8 cellular contexts compared by ENCODE assay signal in the genomic region with DNA sequence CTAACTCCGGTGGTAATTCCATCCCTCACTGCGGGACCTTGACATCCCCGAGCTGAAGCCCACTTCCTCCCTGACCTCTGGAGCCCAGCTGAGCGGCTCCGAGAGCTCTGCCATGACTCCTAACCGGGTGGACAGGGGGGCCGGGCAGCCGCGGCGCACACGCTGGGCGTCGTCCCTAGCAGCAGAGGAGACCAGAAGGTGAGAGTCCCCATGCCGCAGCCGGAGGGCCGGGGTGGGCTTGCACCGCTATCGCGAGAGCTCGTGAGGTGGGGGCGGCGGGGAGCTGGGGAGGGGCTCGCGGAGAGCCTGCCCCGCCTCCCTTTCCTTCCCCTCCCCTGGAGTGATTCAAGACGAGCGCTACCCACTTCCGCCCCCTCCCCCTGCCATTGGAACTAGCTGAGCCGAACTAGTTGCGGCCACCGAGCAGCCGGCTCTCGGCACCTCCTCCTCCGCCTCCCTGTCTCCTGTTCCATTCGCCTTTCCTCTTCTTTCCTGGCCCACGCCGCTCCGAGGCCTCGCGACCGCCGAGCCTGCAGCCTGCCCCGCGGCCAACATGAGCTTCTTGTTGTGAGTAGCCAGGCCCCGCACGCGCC. TPM values are rescaled to one million over a fixed set of nuclear protein-coding genes. Genes with fewer than 3 reads are reported as not detected.
A peak's percentile ranks its signal among the peaks of the same experiment; 100 is the strongest.
DNase-seq lines count a peak whose midpoint lies in the region; ATAC-seq and TF ChIP-seq lines count a peak whose summit lies in the region.

A gene (plus strand): TSS at position 386 of the 593 bp plus-strand sequence. CDS start 168 bp downstream, at position 554.

- H3K4me1 Mint-ChIP-seq in neural progenitor cell, result peaks cover 13% of the 10 kb centered on the region

- H3K36me3 Mint-ChIP-seq in neural progenitor cell, result peaks cover 23% of the 10 kb centered on the region

- peaks cover 3% of the 10 kb centered on the region for H3K9me3 Mint-ChIP-seq in neural progenitor cell

- H3K27me3 Mint-ChIP-seq in neural progenitor cell (ENCODE audit: insufficient read depth, low read depth), result peaks cover 2% of the 10 kb centered on the region

- H3K79me2 ChIP-seq in neural progenitor cell (ENCODE audit: low read depth), result peaks cover 45% of the 10 kb centered on the region

- H3K9me3 ChIP-seq in neural progenitor cell (ENCODE audit: low read depth), result no peaks in the 10 kb centered on the region

- H3K27ac ChIP-seq in neural progenitor cell, result peak within 1 kb of the TSS; percentile 72

- peak within 1 kb of the TSS; percentile 60 to 94 for H3K4me3 ChIP-seq in foreskin fibroblast (ENCODE audit: low read depth in 1 of 2, low read length in 2 of 2)
- peak within 1 kb of the TSS; percentile 89 for H3K4me3 ChIP-seq in neural progenitor cell

- peak; percentile 94 for ATAC-seq in GM21825 (IDR thresholded peaks at IDR 0.05; ENCODE audit: unreplicated experiment)

- peak within 1 kb of the TSS; percentile 99 for H3K27ac Mint-ChIP-seq in neural progenitor cell

- peak within 1 kb of the TSS; percentile 93 for H2AFZ ChIP-seq in neural progenitor cell (replicated peaks)

- peaks cover 5% of the 10 kb centered on the region for H3F3A ChIP-seq in neural progenitor cell (ENCODE audit: low read depth)

- peak within 1 kb of the TSS; percentile 84 for H3K9ac ChIP-seq in neural progenitor cell

- H4K20me1 ChIP-seq in neural progenitor cell (ENCODE audit: low read depth), result peaks cover 14% of the 10 kb centered on the region

- peak; percentile 9 for TF ChIP-seq CTCF in foreskin fibroblast (IDR thresholded peaks at IDR 0.05; ENCODE audit: low read depth, low read length)
- peak; percentile 48 for TF ChIP-seq CTCF in neural progenitor cell (IDR thresholded peaks at IDR 0.05)

- peak within 1 kb of the TSS; percentile 91 for H3K4me2 ChIP-seq in neural progenitor cell

- peaks cover 9% of the 10 kb centered on the region for H3K4me1 ChIP-seq in neural progenitor cell

- DNase-seq in ELF-1 (ENCODE audit: low read depth, low spot score) (peak; percentile 94), Kasumi-1 (lab: John Stamatoyannopoulos, UW) (peak; percentile 89 to 92), SHP77 treated with DMSO at 0.1 percent for 48 hours (lab: John Stamatoyannopoulos, UW) (peak; percentile 82), activated gamma-delta T cell (lab: John Stamatoyannopoulos, UW) (peak; percentile 62), foreskin fibroblast (peak; percentile 82 to 93), neural progenitor cell (ENCODE audit: low spot score) (peak; percentile 95), stromal cell of bone marrow (ENCODE audit: low read depth) (peak; percentile 77)

- H3K4me3 Mint-ChIP-seq in neural progenitor cell, result peak within 1 kb of the TSS; percentile 100

- H3K27me3 ChIP-seq in neural progenitor cell, result no peaks in the 10 kb centered on the region

- H3K36me3 ChIP-seq in neural progenitor cell, result peaks cover 6% of the 10 kb centered on the region

RNA-seq across cellular contexts. Expression of the gene that starts here (rescaled TPM):
- 18.9 and 30.6 TPM in 2 replicates for total RNA-seq in neural progenitor cell (ENCODE audit: low replicate concordance)

Comparison
In these comparisons a context has a peak if more than half of its experiments do, and no peak if none do; other contexts are left out.
1. Peak in every context shown above with its lines: DNase-seq, ATAC-seq, H3K4me3 ChIP-seq and H3K27ac ChIP-seq.